Comparison of ENCODE assay signal across 21 cellular contexts in genomic region chr10:26048756-26049155, GRCh38.
DNase-seq lines count a peak whose midpoint lies in the region; ATAC-seq and TF ChIP-seq lines count a peak whose summit lies in the region.
"Had no signal": no experiment of that assay in that cellular context is flagged by ENCODE, and none has a peak within 500 bp of the region (broad histone marks: within the 10 kb centered on the region; RNA-seq: fewer than 3 reads in every experiment).

No MANE protein-coding gene starts in this region.

- WGBS in esophagus muscularis mucosa: 80% methylated on average over 2 of the region's 2 CpGs

- no peak for TF ChIP-seq POLR2A in esophagus muscularis mucosa (IDR thresholded peaks at IDR 0.05; ENCODE audit: low read depth)

- H3K4me1 ChIP-seq in esophagus muscularis mucosa: peaks cover 0 to 3% (median 0%) of the 10 kb centered on the region in 4 donors
- H3K4me1 ChIP-seq: BLaER1, HAP-1 had no signal

- H3K27me3 Mint-ChIP-seq in WTC11 (ENCODE audit: low read depth): no peaks in the 10 kb centered on the region
- H3K27me3 Mint-ChIP-seq: CD4-positive, CD25-positive, alpha-beta regulatory T cell had no signal

- H3K27ac ChIP-seq in esophagus muscularis mucosa (replicated peaks in 1 of 4): no peak overlapping the region
- H3K27ac ChIP-seq: BLaER1, RWPE1 had no signal

- POLR2A ChIA-PET in WTC11 (lab: Charles Lee): interaction anchor here (0.6 kb wide), 1 partner anchor 939 kb away, joined by 3 read pairs; no protein-coding TSS in a partner anchor

- TF ChIP-seq CTCF in WTC11 (IDR thresholded peaks at IDR 0.05) (no peak), esophagus muscularis mucosa (IDR thresholded peaks at IDR 0.05) (no peak)

- CTCF ChIA-PET in WTC11 (lab: Charles Lee): interaction anchor here (0.6 kb wide), 1 partner anchor 31 kb away, joined by 4 read pairs; no protein-coding TSS in a partner anchor

- H3K27me3 ChIP-seq in esophagus muscularis mucosa: no peaks in the 10 kb centered on the region
- H3K27me3 ChIP-seq: BLaER1 had no signal

- H3K4me3 Mint-ChIP-seq in WTC11: no peak overlapping the region
- H3K4me3 Mint-ChIP-seq: CD4-positive, CD25-positive, alpha-beta regulatory T cell; GM23338 had no signal

- no peaks in the 10 kb centered on the region for H3K9me3 ChIP-seq in esophagus muscularis mucosa
- H3K9me3 ChIP-seq: BLaER1, HAP-1 had no signal

- ATAC-seq in WTC11 (no peak), HG02852 (IDR thresholded peaks at IDR 0.05; ENCODE audit: unreplicated experiment) (no peak)
- ATAC-seq: GM23338, HepG2, Panc1 had no signal

- no peaks in the 10 kb centered on the region for H3K36me3 Mint-ChIP-seq in WTC11
- H3K36me3 Mint-ChIP-seq: CD4-positive, CD25-positive, alpha-beta regulatory T cell had no signal

- peak; percentile 1 for DNase-seq in HT1080 (ENCODE audit: low read depth)
- no peak for DNase-seq in WTC11 (ENCODE audit: low spot score)
- peak; percentile 20 for DNase-seq in kidney tubule cell (ENCODE audit: low spot score)
- DNase-seq in activated T-cell treated with anti-CD3 and anti-CD28 coated beads for 4 hours: no peak
- no peak for DNase-seq in NCI-H1048 (lab: John Stamatoyannopoulos, UW)
- DNase-seq in esophagus muscularis mucosa (ENCODE audit: extremely low spot score): no peak
- DNase-seq: CD4-positive, CD25-positive, alpha-beta regulatory T cell; Karpas-422; NCI-H1105 treated with DMSO at 0.1 percent for 48 hours; NCI-H146; NCI-H2029; NCI-H446 treated with DMSO at 0.1 percent for 48 hours; NCI-H526 treated with DMSO at 0.1 percent for 48 hours; SHP77 had no signal

- peak overlapping the region; percentile 8; the same call in 1 of the 2 replicates for H3K27ac Mint-ChIP-seq in WTC11
- H3K27ac Mint-ChIP-seq: CD4-positive, CD25-positive, alpha-beta regulatory T cell; GM23338 had no signal

- no peak overlapping the region for H3K4me3 ChIP-seq in esophagus muscularis mucosa
- H3K4me3 ChIP-seq: BLaER1, GM23338, HAP-1 had no signal

- H3K36me3 ChIP-seq in esophagus muscularis mucosa: no peaks in the 10 kb centered on the region
- H3K36me3 ChIP-seq: BLaER1, HAP-1 had no signal

- no peak for TF ChIP-seq EP300 in esophagus muscularis mucosa (IDR thresholded peaks at IDR 0.05)

- peaks cover 1% of the 10 kb centered on the region for H3K9me3 Mint-ChIP-seq in WTC11
- H3K9me3 Mint-ChIP-seq: GM23338 had no signal

- peaks cover 12% of the 10 kb centered on the region for H3K4me1 Mint-ChIP-seq in WTC11
- H3K4me1 Mint-ChIP-seq: CD4-positive, CD25-positive, alpha-beta regulatory T cell had no signal

- intact Hi-C loops in esophagus muscularis mucosa (cut with DNase I): no loop called here

TF ChIP-seq in WTC11, 78 proteins besides CTCF, POLR2A, EP300 and RAD21 (continues in another document):
- TF ChIP-seq ZNF416 (CRISPR knock-in tag; IDR thresholded peaks at IDR 0.05) (no peak), GTF2I (CRISPR knock-in tag; conservative IDR thresholded peaks at IDR 0.05) (no peak), ZNF532 (CRISPR knock-in tag; IDR thresholded peaks at IDR 0.05; ENCODE audit: borderline replicate concordance) (no peak), ZNF512 (CRISPR knock-in tag; IDR thresholded peaks at IDR 0.05; ENCODE audit: borderline replicate concordance) (no peak), ZNF121 (CRISPR knock-in tag; IDR thresholded peaks at IDR 0.05) (no peak), TCF7 (CRISPR knock-in tag; IDR thresholded peaks at IDR 0.05; ENCODE audit: low read depth) (no peak), ZNF396 (CRISPR knock-in tag; IDR thresholded peaks at IDR 0.05; ENCODE audit: borderline replicate concordance) (no peak), SP1 (CRISPR knock-in tag; conservative IDR thresholded peaks at IDR 0.05) (no peak), PRDM15 (CRISPR knock-in tag; IDR thresholded peaks at IDR 0.05) (no peak), PREB (CRISPR knock-in tag; IDR thresholded peaks at IDR 0.05; ENCODE audit: borderline replicate concordance) (no peak)

Comparison
In these comparisons a context has a peak if more than half of its experiments do, and no peak if none do; other contexts are left out.
1. DNase-seq: peak in HT1080 (single experiment) and kidney tubule cell (single experiment); none in WTC11 (single experiment), activated T-cell treated with anti-CD3 and anti-CD28 coated beads for 4 hours (single experiment), NCI-H1048 (single experiment) and esophagus muscularis mucosa (single experiment).